23 cellular contexts compared by ENCODE assay signal in the genomic region with DNA sequence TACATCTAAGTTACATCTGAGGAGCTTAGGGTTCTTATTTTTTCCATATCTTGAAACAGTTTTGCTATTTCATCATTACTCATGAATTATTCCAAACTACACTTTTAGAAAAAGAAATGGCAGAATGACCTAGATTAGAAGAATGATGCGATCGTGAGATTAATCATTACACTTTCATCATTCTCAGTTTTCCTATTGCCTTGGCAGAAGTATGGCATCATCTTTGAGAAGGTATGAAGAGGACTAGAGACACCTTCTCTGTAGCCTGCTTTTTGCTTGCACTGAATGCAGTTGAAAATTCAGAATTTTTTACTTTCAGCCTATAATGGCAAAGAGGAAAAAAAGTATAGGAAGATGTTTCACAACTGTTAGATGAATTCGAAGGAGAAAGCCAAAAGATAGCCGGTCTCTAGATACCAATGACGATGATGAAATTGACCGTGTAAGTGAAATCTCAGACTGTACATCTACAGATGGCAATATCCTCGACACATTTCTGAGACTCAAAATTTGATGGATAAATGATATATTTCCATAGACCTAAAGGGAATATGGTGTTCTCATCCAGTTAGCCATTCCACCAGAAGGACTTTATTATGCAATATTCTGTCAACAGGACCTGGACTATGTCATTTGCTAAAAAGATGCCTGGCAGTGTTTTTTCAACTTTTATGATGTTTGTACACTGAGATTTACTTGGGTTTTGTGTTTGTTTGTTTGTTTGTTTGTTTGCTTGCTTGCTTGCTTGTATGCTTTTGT.
A peak's percentile ranks its signal among the peaks of the same experiment; 100 is the strongest.
DNase-seq lines count a peak whose midpoint lies in the region; ATAC-seq and TF ChIP-seq lines count a peak whose summit lies in the region.
"Had no signal": no experiment of that assay in that cellular context is flagged by ENCODE, and none has a peak within 500 bp of the region (broad histone marks: within the 10 kb centered on the region; RNA-seq: fewer than 3 reads in every experiment).

No MANE protein-coding gene starts in this region.

- no peak overlapping the region for H2AFZ ChIP-seq in IMR-90 (replicated peaks; ENCODE audit: low read length, poor library complexity)

- dilution Hi-C loops in IMR-90 (cut with HindIII; ENCODE audit: low sequenced_read_pairs, unreplicated experiment): no loop called here

- no peak overlapping the region for H3K4me3 Mint-ChIP-seq in activated naive CD4-positive, alpha-beta T cell treated with anti-CD3 and anti-CD28 coated beads, Interleukin-2, amount 50 U/mL, for 24 hours
- H3K4me3 Mint-ChIP-seq in stimulated activated naive CD8-positive, alpha-beta T cell treated with anti-CD3 and anti-CD28 coated beads, Interleukin-15, amount 100 ng/mL, for 72 hours: no peak overlapping the region
- H3K4me3 Mint-ChIP-seq: CD4-positive, CD25-positive, alpha-beta regulatory T cell; effector memory CD8-positive, alpha-beta T cell had no signal

- no peak overlapping the region; the same call in 1 of the 2 replicates for H3K56ac ChIP-seq in IMR-90 (ENCODE audit: extremely low read depth, insufficient read depth, low read length)

- H2BK120ac ChIP-seq in IMR-90 (ENCODE audit: low read depth, low read length): no peak overlapping the region

- CTCF ChIA-PET in IMR-90 (lab: Yijun Ruan, JAX): no interaction called here

- H4K8ac ChIP-seq in IMR-90 (ENCODE audit: low read depth in 2 of 2, low read length in 2 of 2): no peak overlapping the region

- no peaks in the 10 kb centered on the region for H3K36me3 ChIP-seq in IMR-90 (ENCODE audit: control insufficient read depth, insufficient read depth, low read length)
- H3K36me3 ChIP-seq in colonic mucosa: no peaks in the 10 kb centered on the region
- H3K36me3 ChIP-seq: Peyer's patch, tibial artery had no signal

- no peak overlapping the region for H3K9ac ChIP-seq in IMR-90 (ENCODE audit: low read depth, low read length)
- H3K9ac ChIP-seq in colonic mucosa (ENCODE audit: low read depth in 2 of 2, low read length in 2 of 2): no peak overlapping the region

- WGBS in IMR-90 (ENCODE audit: extremely low coverage in 2 of 2, insufficient read length in 1 of 2), 2 experiments: no CpG with 5 or more reads among the region's 7 CpGs

- no peak for TF ChIP-seq POLR2A in IMR-90 (IDR thresholded peaks at IDR 0.05; ENCODE audit: low read depth, low read length)

- peaks cover 16% of the 10 kb centered on the region for H3K9me1 ChIP-seq in IMR-90 (ENCODE audit: insufficient read depth, low read length)

- H3K4me1 Mint-ChIP-seq in activated naive CD4-positive, alpha-beta T cell treated with anti-CD3 and anti-CD28 coated beads, Interleukin-2, amount 50 U/mL, for 24 hours: peaks cover 29% of the 10 kb centered on the region
- peaks cover 34% of the 10 kb centered on the region for H3K4me1 Mint-ChIP-seq in stimulated activated naive CD8-positive, alpha-beta T cell treated with anti-CD3 and anti-CD28 coated beads, Interleukin-15, amount 100 ng/mL, for 72 hours

- H3K27ac Mint-ChIP-seq in activated naive CD4-positive, alpha-beta T cell treated with anti-CD3 and anti-CD28 coated beads, Interleukin-2, amount 50 U/mL, for 24 hours: peak overlapping the region; percentile 68
- H3K27ac Mint-ChIP-seq in stimulated activated naive CD8-positive, alpha-beta T cell treated with anti-CD3 and anti-CD28 coated beads, Interleukin-15, amount 100 ng/mL, for 72 hours: peak overlapping the region in 1 of 2 donors; percentile 48
- H3K27ac Mint-ChIP-seq: effector memory CD8-positive, alpha-beta T cell had no signal

- H3K27ac ChIP-seq in IMR-90 (ENCODE audit: insufficient read depth, low read length): no peak overlapping the region
- H3K27ac ChIP-seq in colonic mucosa: no peak overlapping the region
- H3K27ac ChIP-seq: Peyer's patch, tibial artery, VCaP had no signal

- H3K9me3 ChIP-seq in IMR-90 (ENCODE audit: control insufficient read depth, insufficient read depth, low read length) (no peaks in the 10 kb centered on the region), colonic mucosa (no peaks in the 10 kb centered on the region)
- H3K9me3 ChIP-seq: Peyer's patch, tibial artery had no signal

- BruUV-seq in IMR-90 (replicated peaks; lab: Mats Ljungman, UMichigan): no TSS peak

- no peak overlapping the region for H4K91ac ChIP-seq in IMR-90 (ENCODE audit: insufficient read depth, low read depth, low read length)

- TF ChIP-seq RAD21 in IMR-90 (IDR thresholded peaks at IDR 0.05; ENCODE audit: low read length): no peak

- no peaks in the 10 kb centered on the region for H3K27me3 Mint-ChIP-seq in activated naive CD4-positive, alpha-beta T cell treated with anti-CD3 and anti-CD28 coated beads, Interleukin-2, amount 50 U/mL, for 24 hours
- no peaks in the 10 kb centered on the region for H3K27me3 Mint-ChIP-seq in stimulated activated naive CD8-positive, alpha-beta T cell treated with anti-CD3 and anti-CD28 coated beads, Interleukin-15, amount 100 ng/mL, for 72 hours
- H3K27me3 Mint-ChIP-seq: CD4-positive, CD25-positive, alpha-beta regulatory T cell; effector memory CD8-positive, alpha-beta T cell had no signal

- TF ChIP-seq CTCF in IMR-90 (conservative IDR thresholded peaks at IDR 0.05; ENCODE audit: low read depth, low read length) (no peak), colonic mucosa (IDR thresholded peaks at IDR 0.05) (no peak)

- POLR2A ChIA-PET in IMR-90 (lab: Charles Lee; ENCODE audit: unreplicated experiment): no interaction called here

- no peak overlapping the region for H2AK9ac ChIP-seq in IMR-90 (replicated peaks; ENCODE audit: low read depth, low read length, poor library complexity)

- ATAC-seq in IMR-90 (ENCODE audit: low read depth) (no peak), HG03378 (IDR thresholded peaks at IDR 0.05; ENCODE audit: unreplicated experiment) (no peak)
- peak; percentile 48 for ATAC-seq in stimulated activated naive CD8-positive, alpha-beta T cell treated with anti-CD3 and anti-CD28 coated beads, Interleukin-15, amount 100 ng/mL, for 72 hours
- ATAC-seq: effector memory CD8-positive, alpha-beta T cell; HCT116; left ventricle myocardium superior had no signal

- H2AK5ac ChIP-seq in IMR-90 (ENCODE audit: low read depth, low read length): no peak overlapping the region

- H3K4me2 ChIP-seq in IMR-90 (ENCODE audit: low read depth, low read length): no peak overlapping the region

- DNase-seq in activated naive CD4-positive, alpha-beta T cell treated with Interleukin-2 at 50 U/mL for 16 hours: no peak
- DNase-seq in IMR-90 (no peak), colonic mucosa (peak; percentile 0), SK-N-DZ (ENCODE audit: low spot score) (no peak)
- no peak for DNase-seq in stimulated activated naive CD8-positive, alpha-beta T cell treated with anti-CD3 and anti-CD28 coated beads, Interleukin-15, amount 100 ng/mL, for 72 hours
- DNase-seq: activated CD4-positive, alpha-beta T cell treated with anti-CD3 and anti-CD28 coated beads for 4 hours; caudate nucleus; CD4-positive, CD25-positive, alpha-beta regulatory T cell; cortex of kidney; effector memory CD8-positive, alpha-beta T cell; foreskin fibroblast; left ventricle myocardium superior; NCI-H146; NCI-H2107; SIG-M5; small intestine; T-helper 9 cell had no signal

- H4K20me1 ChIP-seq in IMR-90 (ENCODE audit: insufficient read depth, low read length): no peaks in the 10 kb centered on the region

- no peak overlapping the region for H3K14ac ChIP-seq in IMR-90 (replicated peaks; ENCODE audit: low read depth, low read length)

- H3K27me3 ChIP-seq in IMR-90 (ENCODE audit: control insufficient read depth, insufficient read depth, low read length) (no peaks in the 10 kb centered on the region), colonic mucosa (no peaks in the 10 kb centered on the region)
- H3K27me3 ChIP-seq: Peyer's patch, tibial artery had no signal

- H3K4ac ChIP-seq in IMR-90 (ENCODE audit: low read depth, low read length): no peak overlapping the region

- H3K4me3 ChIP-seq in IMR-90 (ENCODE audit: insufficient read depth, low read depth, low read length): no peak overlapping the region
- no peak overlapping the region for H3K4me3 ChIP-seq in colonic mucosa
- H3K4me3 ChIP-seq: Peyer's patch, tibial artery had no signal

- no peak overlapping the region; the same call in 1 of the 2 replicates for H4K5ac ChIP-seq in IMR-90 (ENCODE audit: low read depth, low read length)

- no peaks in the 10 kb centered on the region for H3K36me3 Mint-ChIP-seq in activated naive CD4-positive, alpha-beta T cell treated with anti-CD3 and anti-CD28 coated beads, Interleukin-2, amount 50 U/mL, for 24 hours
- H3K36me3 Mint-ChIP-seq: CD4-positive, CD25-positive, alpha-beta regulatory T cell had no signal

- H2BK5ac ChIP-seq in IMR-90 (ENCODE audit: low read depth, low read length, poor library complexity, severe bottlenecking): no peak overlapping the region

- H2BK20ac ChIP-seq in IMR-90 (ENCODE audit: low read depth, low read length): no peak overlapping the region

- intact Hi-C loops in IMR-90 (cut with micrococcal nuclease): no loop called here
- intact Hi-C loops in colonic mucosa (cut with DNase I): no loop called here

- no peak overlapping the region for H3K18ac ChIP-seq in IMR-90 (ENCODE audit: low read depth, low read length)

- no peak overlapping the region for H2BK15ac ChIP-seq in IMR-90 (ENCODE audit: low read depth, low read length)

- in situ Hi-C loops in IMR-90 (cut with MboI; ENCODE audit: low sequenced_read_pairs): no loop called here

- no peaks in the 10 kb centered on the region for H3K9me3 Mint-ChIP-seq in activated naive CD4-positive, alpha-beta T cell treated with anti-CD3 and anti-CD28 coated beads, Interleukin-2, amount 50 U/mL, for 24 hours
- no peaks in the 10 kb centered on the region for H3K9me3 Mint-ChIP-seq in stimulated activated naive CD8-positive, alpha-beta T cell treated with anti-CD3 and anti-CD28 coated beads, Interleukin-15, amount 100 ng/mL, for 72 hours
- H3K9me3 Mint-ChIP-seq: CD4-positive, CD25-positive, alpha-beta regulatory T cell; effector memory CD8-positive, alpha-beta T cell had no signal

- H3K4me1 ChIP-seq in IMR-90 (ENCODE audit: control insufficient read depth, insufficient read depth, low read length): peaks cover 11% of the 10 kb centered on the region
- no peaks in the 10 kb centered on the region for H3K4me1 ChIP-seq in colonic mucosa

- no peak overlapping the region for H3K23ac ChIP-seq in IMR-90 (ENCODE audit: low read depth, low read length)

- H3K79me1 ChIP-seq in IMR-90 (ENCODE audit: low read depth in 1 of 2, low read length in 2 of 2): no peaks in the 10 kb centered on the region; a peak in 1 of 4 replicates

TF ChIP-seq in IMR-90, 13 proteins besides CTCF, POLR2A, EP300 and RAD21 (continues in another document):
- TF ChIP-seq SMC3 (IDR thresholded peaks at IDR 0.05; ENCODE audit: low read depth, low read length) (no peak), NFE2L2 (IDR thresholded peaks at IDR 0.05; ENCODE audit: low read depth, low read length) (no peak), CEBPB (IDR thresholded peaks at IDR 0.05; ENCODE audit: low read depth, low read length) (0 out of 2 replicates have a peak, but pooled peaks have one; percentile 3)
